19 cellular contexts compared by ENCODE assay signal in the genomic region with DNA sequence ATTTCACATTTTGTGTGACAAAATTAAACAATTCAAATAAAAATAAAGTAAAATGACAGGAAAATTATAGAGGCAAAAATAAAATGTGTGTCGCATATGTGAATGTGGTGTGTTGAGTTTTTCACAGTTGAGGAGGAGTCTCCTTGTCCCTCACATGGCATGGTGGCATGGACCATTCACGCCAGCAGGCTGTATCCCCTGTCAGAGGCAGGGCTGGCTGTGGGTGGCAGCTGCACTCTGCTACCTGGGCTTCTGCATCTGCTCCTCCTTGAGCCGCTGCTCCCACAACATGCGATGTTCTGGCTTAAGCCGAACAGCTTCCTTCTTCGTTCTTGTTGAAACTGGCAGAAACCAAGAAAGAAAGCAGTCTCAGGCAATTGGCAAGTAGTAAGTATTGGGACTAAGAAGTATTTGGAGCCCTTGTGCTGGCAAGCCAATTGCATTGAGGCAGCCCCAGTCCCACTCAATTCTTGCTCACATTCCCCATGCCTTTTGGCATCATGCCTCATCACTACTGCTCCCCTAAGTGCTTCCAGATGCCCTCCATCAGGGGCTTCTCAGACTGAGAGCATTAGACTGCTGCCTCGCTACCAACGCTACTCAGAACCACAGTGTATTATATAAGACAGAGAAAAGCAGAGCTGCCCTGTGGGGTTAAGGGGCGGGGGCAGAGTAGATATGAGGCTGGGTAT.
DNase-seq lines count a peak whose midpoint lies in the region; ATAC-seq and TF ChIP-seq lines count a peak whose summit lies in the region.
"Had no signal": no experiment of that assay in that cellular context is flagged by ENCODE, and none has a peak within 500 bp of the region (broad histone marks: within the 10 kb centered on the region; RNA-seq: fewer than 3 reads in every experiment).

No MANE protein-coding gene starts in this region.

- H3K27ac Mint-ChIP-seq in MCF 10A (ENCODE audit: low read depth, unreplicated experiment), result no peak overlapping the region
- H3K27ac Mint-ChIP-seq in stimulated activated effector memory CD8-positive, alpha-beta T cell treated with anti-CD3 and anti-CD28 coated beads, Interleukin-12 subunit alpha, Interleukin-12 subunit beta, amount 100 ng/mL, for 72 hours, result no peak overlapping the region
- H3K27ac Mint-ChIP-seq: activated naive CD4-positive, alpha-beta T cell treated with anti-CD3 and anti-CD28 coated beads, Interleukin-2, amount 10 ng/mL, durations not matched to agents 7 days and 5 days; naive thymus-derived CD4-positive, alpha-beta T cell; T-helper 17 cell had no signal

- H3K36me3 ChIP-seq in breast epithelium, result no peaks in the 10 kb centered on the region
- H3K36me3 ChIP-seq in SK-N-SH (replicated peaks in 1 of 2; ENCODE audit: control insufficient read depth in 1 of 2, insufficient read depth in 2 of 2, low read length in 1 of 2), result no peaks in the 10 kb centered on the region
- no peaks in the 10 kb centered on the region for H3K36me3 ChIP-seq in MG63
- H3K36me3 ChIP-seq: uterus had no signal

- H3K27ac ChIP-seq in breast epithelium (peak overlapping the region; percentile 15 to 65), SK-N-SH (ENCODE audit: low read depth in 2 of 2, low read length in 1 of 2) (peak overlapping the region; percentile 18 to 97; a peak in 3 of 4 replicates)
- H3K27ac ChIP-seq: KMS-11 had no signal

- ATAC-seq in stimulated activated effector memory CD8-positive, alpha-beta T cell treated with anti-CD3 and anti-CD28 coated beads, Interleukin-12 subunit alpha, Interleukin-12 subunit beta, amount 100 ng/mL, for 72 hours, result peak; percentile 39
- ATAC-seq in HG03521 (IDR thresholded peaks at IDR 0.05; ENCODE audit: unreplicated experiment), result no peak
- ATAC-seq: naive thymus-derived CD4-positive, alpha-beta T cell; T-helper 17 cell had no signal

- H3K9me3 Mint-ChIP-seq in MCF 10A (ENCODE audit: unreplicated experiment), result no peaks in the 10 kb centered on the region
- H3K9me3 Mint-ChIP-seq in stimulated activated effector memory CD8-positive, alpha-beta T cell treated with anti-CD3 and anti-CD28 coated beads, Interleukin-12 subunit alpha, Interleukin-12 subunit beta, amount 100 ng/mL, for 72 hours, result no peaks in the 10 kb centered on the region
- H3K9me3 Mint-ChIP-seq: activated naive CD4-positive, alpha-beta T cell treated with anti-CD3 and anti-CD28 coated beads, Interleukin-2, amount 10 ng/mL, durations not matched to agents 7 days and 5 days; naive thymus-derived CD4-positive, alpha-beta T cell had no signal

- H2AFZ ChIP-seq in SK-N-SH (ENCODE audit: low read depth), result no peak overlapping the region

- no peaks in the 10 kb centered on the region for H3K4me1 Mint-ChIP-seq in MCF 10A (ENCODE audit: insufficient read depth, unreplicated experiment)
- H3K4me1 Mint-ChIP-seq in stimulated activated effector memory CD8-positive, alpha-beta T cell treated with anti-CD3 and anti-CD28 coated beads, Interleukin-12 subunit alpha, Interleukin-12 subunit beta, amount 100 ng/mL, for 72 hours, result no peaks in the 10 kb centered on the region
- H3K4me1 Mint-ChIP-seq: activated naive CD4-positive, alpha-beta T cell treated with anti-CD3 and anti-CD28 coated beads, Interleukin-2, amount 10 ng/mL, durations not matched to agents 7 days and 5 days; naive thymus-derived CD4-positive, alpha-beta T cell had no signal

- peak overlapping the region; percentile 19; the same call in 1 of the 2 replicates for H3K4me2 ChIP-seq in SK-N-SH
- H3K4me2 ChIP-seq: KMS-11 had no signal

- H4K20me1 ChIP-seq in SK-N-SH (ENCODE audit: insufficient read depth), result no peaks in the 10 kb centered on the region

- POLR2A ChIA-PET in MCF 10A (lab: Yijun Ruan, JAX) (interaction anchor here (1.9 kb wide), 1 partner anchor 335 kb away, joined by 14 read pairs; no protein-coding TSS in a partner anchor), SK-N-SH (lab: Yijun Ruan, JAX) (interaction anchor here (1.2 to 3.5 kb wide), 3 partner anchors 21 to 255 kb away, joined by 3 to 27 read pairs (median 17); a partner anchor contains a TSS)

- peak; percentile 37; the same call in 1 of the 2 replicates for TF ChIP-seq RAD21 in SK-N-SH (IDR thresholded peaks at IDR 0.05; ENCODE audit: low read length)

- TF ChIP-seq POLR2A in breast epithelium (IDR thresholded peaks at IDR 0.05), result no peak

- no peaks in the 10 kb centered on the region for H3K36me3 Mint-ChIP-seq in MCF 10A (ENCODE audit: insufficient read depth, unreplicated experiment)
- H3K36me3 Mint-ChIP-seq in stimulated activated effector memory CD8-positive, alpha-beta T cell treated with anti-CD3 and anti-CD28 coated beads, Interleukin-12 subunit alpha, Interleukin-12 subunit beta, amount 100 ng/mL, for 72 hours, result no peaks in the 10 kb centered on the region
- H3K36me3 Mint-ChIP-seq: activated naive CD4-positive, alpha-beta T cell treated with anti-CD3 and anti-CD28 coated beads, Interleukin-2, amount 10 ng/mL, durations not matched to agents 7 days and 5 days; naive thymus-derived CD4-positive, alpha-beta T cell had no signal

- BruUV-seq in MCF 10A (replicated peaks; lab: Mats Ljungman, UMichigan), result no TSS peak

- 63% methylated on average over 9 of the region's 9 CpGs for WGBS in SK-N-SH (ENCODE audit: low lambda C conversion rate)

- H3K9me2 ChIP-seq in SK-N-SH, result no peaks in the 10 kb centered on the region

- H3K4me3 ChIP-seq in breast epithelium (no peak overlapping the region), SK-N-SH (ENCODE audit: low read depth in 2 of 2, low read length in 1 of 2) (no peak overlapping the region; a peak in 1 of 4 replicates), foreskin fibroblast (ENCODE audit: low read depth in 1 of 2, low read length in 2 of 2) (no peak overlapping the region), MG63 (no peak overlapping the region)
- H3K4me3 ChIP-seq: uterus had no signal

- intact Hi-C loops in breast epithelium (cut with DNase I; ENCODE audit: low total_unique reads), result no loop called here
- intact Hi-C loops in MCF 10A (cut with micrococcal nuclease), result loop anchor here (10.0 kb wide), 1 partner anchor 75 kb away; no protein-coding TSS in a partner anchor

- H3K9me3 ChIP-seq in breast epithelium, result no peaks in the 10 kb centered on the region
- H3K9me3 ChIP-seq in SK-N-SH, result no peaks in the 10 kb centered on the region
- no peaks in the 10 kb centered on the region for H3K9me3 ChIP-seq in MG63
- H3K9me3 ChIP-seq: uterus had no signal

- no peak overlapping the region for H3K9ac ChIP-seq in SK-N-SH
- H3K9ac ChIP-seq: KMS-11 had no signal

- CTCF ChIA-PET in MCF 10A (lab: Yijun Ruan, JAX) (interaction anchor here (0.6 to 9.3 kb wide), 23 partner anchors 9 to 462 kb away, joined by 3 to 222 read pairs (median 9); a partner anchor contains a TSS), SK-N-SH (lab: Yijun Ruan, JAX) (interaction anchor here (0.7 to 10.4 kb wide), 33 partner anchors 10 to 448 kb away, joined by 3 to 68 read pairs (median 11); a partner anchor contains a TSS)

- no peaks in the 10 kb centered on the region for H3K27me3 Mint-ChIP-seq in MCF 10A (ENCODE audit: insufficient read depth, unreplicated experiment)

- no peak for TF ChIP-seq CTCF in breast epithelium (IDR thresholded peaks at IDR 0.05)
- TF ChIP-seq CTCF in MCF 10A (IDR thresholded peaks at IDR 0.05; ENCODE audit: unreplicated experiment), result no peak
- no peak for TF ChIP-seq CTCF in SK-N-SH (IDR thresholded peaks at IDR 0.05)
- TF ChIP-seq CTCF in foreskin fibroblast (IDR thresholded peaks at IDR 0.05; ENCODE audit: low read depth, low read length), result no peak

- H3K27me3 ChIP-seq in breast epithelium (no peaks in the 10 kb centered on the region), SK-N-SH (ENCODE audit: insufficient read depth) (no peaks in the 10 kb centered on the region), MG63 (no peaks in the 10 kb centered on the region)
- H3K27me3 ChIP-seq: uterus had no signal

- DNase-seq in breast epithelium (ENCODE audit: low spot score in 2 of 2), result no peak
- DNase-seq in MCF 10A (ENCODE audit: unreplicated experiment), result no peak
- peak; percentile 79 for DNase-seq in SK-N-SH
- peak; percentile 67 to 87 for DNase-seq in foreskin fibroblast
- DNase-seq in stimulated activated effector memory CD8-positive, alpha-beta T cell treated with anti-CD3 and anti-CD28 coated beads, Interleukin-12 subunit alpha, Interleukin-12 subunit beta, amount 100 ng/mL, for 72 hours (ENCODE audit: low spot score in 2 of 2), result no peak
- DNase-seq in NOMO-1 treated with dmso at 0.1 percent for 144 hours (lab: John Stamatoyannopoulos, UW; ENCODE audit: unreplicated experiment), result no peak
- DNase-seq in MG63, result no peak
- DNase-seq: ACHN; activated naive CD4-positive, alpha-beta T cell treated with anti-CD3 and anti-CD28 coated beads, Interleukin-2, amount 10 ng/mL, durations not matched to agents 7 days and 5 days; cerebellar nuclear complex; naive thymus-derived CD4-positive, alpha-beta T cell; NCI-H1436 treated with DMSO at 0.1 percent for 48 hours; NCI-H69; RPMI8226; stimulated activated CD4-positive, alpha-beta T cell treated with anti-CD3 and anti-CD28 coated beads, Interleukin-2, amount 100 ng/mL, for 48 hours; T-helper 17 cell; uterus had no signal

- H3K79me2 ChIP-seq in SK-N-SH (ENCODE audit: insufficient read depth), result no peaks in the 10 kb centered on the region

- H3K4me3 Mint-ChIP-seq in MCF 10A (ENCODE audit: unreplicated experiment), result no peak overlapping the region
- no peak overlapping the region for H3K4me3 Mint-ChIP-seq in stimulated activated effector memory CD8-positive, alpha-beta T cell treated with anti-CD3 and anti-CD28 coated beads, Interleukin-12 subunit alpha, Interleukin-12 subunit beta, amount 100 ng/mL, for 72 hours
- H3K4me3 Mint-ChIP-seq: activated naive CD4-positive, alpha-beta T cell treated with anti-CD3 and anti-CD28 coated beads, Interleukin-2, amount 10 ng/mL, durations not matched to agents 7 days and 5 days; naive thymus-derived CD4-positive, alpha-beta T cell; T-helper 17 cell had no signal

- H3K4me1 ChIP-seq in breast epithelium (peaks cover 0 to 6% of the 10 kb centered on the region in 2 donors), SK-N-SH (ENCODE audit: control insufficient read depth in 1 of 2, insufficient read depth in 2 of 2, low read depth in 1 of 2, low read length in 1 of 2) (peaks cover 6 to 32% of the 10 kb centered on the region in 2 experiments; a peak in 2 of 4 replicates)
- H3K4me1 ChIP-seq: uterus had no signal

- 0 out of 4 replicates have a peak, but pooled peaks of 1 of the 2 experiments have one; percentile 8 for TF ChIP-seq EP300 in SK-N-SH (IDR thresholded peaks at IDR 0.05; ENCODE audit: borderline replicate concordance in 1 of 2, low read depth in 1 of 2, low read length in 1 of 2)

- H3F3A ChIP-seq in SK-N-SH (replicated peaks; ENCODE audit: insufficient read depth), result no peaks in the 10 kb centered on the region

TF ChIP-seq in SK-N-SH, 30 proteins besides CTCF, POLR2A, EP300 and RAD21 (continues in another document):
- TF ChIP-seq, protein P1, sequence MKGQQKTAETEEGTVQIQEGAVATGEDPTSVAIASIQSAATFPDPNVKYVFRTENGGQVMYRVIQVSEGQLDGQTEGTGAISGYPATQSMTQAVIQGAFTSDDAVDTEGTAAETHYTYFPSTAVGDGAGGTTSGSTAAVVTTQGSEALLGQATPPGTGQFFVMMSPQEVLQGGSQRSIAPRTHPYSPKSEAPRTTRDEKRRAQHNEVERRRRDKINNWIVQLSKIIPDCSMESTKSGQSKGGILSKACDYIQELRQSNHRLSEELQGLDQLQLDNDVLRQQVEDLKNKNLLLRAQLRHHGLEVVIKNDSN (IDR thresholded peaks at IDR 0.05; ENCODE audit: borderline replicate concordance, low read depth), result no peak
- TF ChIP-seq TEAD4 (IDR thresholded peaks at IDR 0.05; ENCODE audit: borderline replicate concordance, insufficient read depth), result no peak

Comparison
In these comparisons a context has a peak if more than half of its experiments do, and no peak if none do; other contexts are left out.
1. DNase-seq: peak in SK-N-SH (single experiment) and foreskin fibroblast (2 of 2); none in breast epithelium (0 of 2), MCF 10A (single experiment), stimulated activated effector memory CD8-positive, alpha-beta T cell treated with anti-CD3 and anti-CD28 coated beads, Interleukin-12 subunit alpha, Interleukin-12 subunit beta, amount 100 ng/mL, for 72 hours (0 of 2), NOMO-1 treated with dmso at 0.1 percent for 144 hours (single experiment) and MG63 (single experiment).